ENCODE assay signal across 10 cellular contexts in genomic region chr3:126983276-126983652, GRCh38. TPM values are rescaled to one million over a fixed set of nuclear protein-coding genes. Genes with fewer than 3 reads are reported as not detected.
DNase-seq lines count a peak whose midpoint lies in the region; ATAC-seq, FAIRE-seq and TF ChIP-seq lines count a peak whose summit lies in the region.
"Had no signal": no experiment of that assay in that cellular context is flagged by ENCODE, and none has a peak within 500 bp of the region (broad histone marks: within the 10 kb centered on the region; RNA-seq: fewer than 3 reads in every experiment).

No MANE protein-coding gene starts in this region.

- H3K27ac Mint-ChIP-seq in mesothelial cell of epicardium: no peak overlapping the region

- H3K27me3 Mint-ChIP-seq in mesothelial cell of epicardium (ENCODE audit: low read depth): peaks cover 40% of the 10 kb centered on the region

- H3K4me1 Mint-ChIP-seq in mesothelial cell of epicardium: peaks cover 22% of the 10 kb centered on the region

- TF ChIP-seq POLR2A in GM12892 (IDR thresholded peaks at IDR 0.05; ENCODE audit: low read depth, low read length) (no peak), ovary (IDR thresholded peaks at IDR 0.05) (no peak)

- no peak for FAIRE-seq in GM12892 (lab: Jason Lieb, UNC)

- no peaks in the 10 kb centered on the region for H3K36me3 Mint-ChIP-seq in mesothelial cell of epicardium
- H3K36me3 Mint-ChIP-seq: T-cell had no signal

- H3K36me3 ChIP-seq in ectodermal cell (ENCODE audit: control insufficient read depth, insufficient read depth, low read length): no peaks in the 10 kb centered on the region
- H3K36me3 ChIP-seq in ovary: no peaks in the 10 kb centered on the region

- H3K4me1 ChIP-seq in ectodermal cell (ENCODE audit: control insufficient read depth, insufficient read depth, low read length) (peaks cover 10% of the 10 kb centered on the region), ovary (ENCODE audit: insufficient read depth) (peaks cover 15% of the 10 kb centered on the region)

- H3K9me3 ChIP-seq in ectodermal cell (ENCODE audit: control insufficient read depth, low read length) (no peaks in the 10 kb centered on the region), ovary (no peaks in the 10 kb centered on the region)

- 0% methylated on average over 70 of the region's 70 CpGs for WGBS in ectodermal cell, 2 experiments
- 0% methylated on average over 22 to 70 of the region's 70 CpGs for WGBS in ovary, 3 donors

- H3K27me3 ChIP-seq in ectodermal cell (ENCODE audit: control insufficient read depth, insufficient read depth, low read length, poor library complexity, severe bottlenecking): peaks cover 17% of the 10 kb centered on the region
- H3K27me3 ChIP-seq in ovary: no peaks in the 10 kb centered on the region

- H3K4me3 ChIP-seq in ectodermal cell (ENCODE audit: insufficient read depth, low read depth, low read length) (peak overlapping the region; percentile 70), ovary (peak overlapping the region; percentile 81)

- no peak overlapping the region for H3K4me3 Mint-ChIP-seq in mesothelial cell of epicardium

- no peaks in the 10 kb centered on the region for H3K9me3 Mint-ChIP-seq in mesothelial cell of epicardium
- H3K9me3 Mint-ChIP-seq: memory B cell, T-cell had no signal

- no peak for TF ChIP-seq EP300 in ovary (IDR thresholded peaks at IDR 0.05)

- intact Hi-C loops in ovary (cut with DNase I): loop anchor here (2.0 to 10.0 kb wide), 8 partner anchors 230 to 474 kb away; no protein-coding TSS in a partner anchor

- ATAC-seq in HG03432 (IDR thresholded peaks at IDR 0.05; ENCODE audit: unreplicated experiment) (peak; percentile 10), GM21619 (IDR thresholded peaks at IDR 0.05; ENCODE audit: unreplicated experiment) (no peak)

- DNase-seq in GM12892 (ENCODE audit: insufficient read length) (peak; percentile 56), ovary (peak in 1 of 5 donors; percentile 56), mesothelial cell of epicardium (ENCODE audit: low spot score in 2 of 2, unreplicated experiment in 2 of 2) (no peak), Ammon's horn (ENCODE audit: low spot score) (no peak), NCI-H2196 (lab: John Stamatoyannopoulos, UW; ENCODE audit: unreplicated experiment) (no peak)

- TF ChIP-seq CTCF in ovary (IDR thresholded peaks at IDR 0.05): no peak
- no peak for TF ChIP-seq CTCF in mesothelial cell of epicardium (IDR thresholded peaks at IDR 0.05; ENCODE audit: unreplicated experiment)

- no peak overlapping the region for H3K27ac ChIP-seq in ectodermal cell (ENCODE audit: insufficient read depth, low read depth, low read length, poor library complexity, severe bottlenecking)
- H3K27ac ChIP-seq in ovary: no peak overlapping the region

RNA-seq across cellular contexts. Expression of gene PLXNA1, which starts 0.3 kb away (rescaled TPM):
- polyA plus RNA-seq in GM12892 (2012; ENCODE audit: missing spikeins): 6.4 TPM
- 68.2 TPM for polyA plus RNA-seq in ectodermal cell (2013, experiment 1 of 4)
- 84.3 TPM for polyA plus RNA-seq in ectodermal cell (2013, experiment 2 of 4)
- 64.7 TPM for polyA plus RNA-seq in ectodermal cell (2013, experiment 3 of 4)
- 79.0 TPM for polyA plus RNA-seq in ectodermal cell (2013, experiment 4 of 4)
- 10 to 100 TPM; 13.8 to 47.2 (median 27.6) TPM for total RNA-seq in ovary
- 10 to 100 TPM in 1 of 2 donors, 1 to 10 TPM in 1; 9.2 to 10.6 TPM for polyA plus RNA-seq in ovary
- total RNA-seq in mesothelial cell of epicardium: 50.1 to 55.2 TPM (median 54.2 TPM) in 3 replicates
